Comparison of ENCODE assay signal across 1 cellular context in genomic region chr3:57958642-57959406, GRCh38.
TF ChIP-seq lines count a peak whose summit lies in the region.

No MANE protein-coding gene starts in this region.

TF ChIP-seq in K562, 482 proteins besides CTCF, POLR2A, EP300 and RAD21 (continued from another document and continues in another):
- TF ChIP-seq THAP12 (CRISPR knock-in tag; IDR thresholded peaks at IDR 0.05) (no peak), ZBTB49 (CRISPR knock-in tag; IDR thresholded peaks at IDR 0.05; ENCODE audit: borderline replicate concordance) (no peak), EGR1 (conservative IDR thresholded peaks at IDR 0.05) (peak; percentile 54), ZNF780A (CRISPR knock-in tag; IDR thresholded peaks at IDR 0.05) (no peak), DDX20 (tag; IDR thresholded peaks at IDR 0.05; ENCODE audit: low read depth) (no peak), NCOA1 (IDR thresholded peaks at IDR 0.05; ENCODE audit: low read depth) (no peak), FOXA1 (IDR thresholded peaks at IDR 0.05; ENCODE audit: borderline replicate concordance) (no peak), CEBPB (tag; IDR thresholded peaks at IDR 0.05) (no peak), KAT2B (IDR thresholded peaks at IDR 0.05; ENCODE audit: low read depth, low read length) (no peak), TRIM28 (IDR thresholded peaks at IDR 0.05) (no peak), SPI1 (IDR thresholded peaks at IDR 0.05; ENCODE audit: borderline replicate concordance, low read depth, low read length) (0 out of 2 replicates have a peak, but pooled peaks have one; percentile 3), ZNF695 (CRISPR knock-in tag; IDR thresholded peaks at IDR 0.05) (no peak), UBTF (IDR thresholded peaks at IDR 0.05; ENCODE audit: borderline replicate concordance in 1 of 2, low read depth in 2 of 2, low read length in 2 of 2) (no peak), CC2D1A (IDR thresholded peaks at IDR 0.05) (0 out of 2 replicates have a peak, but pooled peaks have one; percentile 23), ZNF668 (CRISPR knock-in tag; IDR thresholded peaks at IDR 0.05) (no peak), ZBED1 (IDR thresholded peaks at IDR 0.05) (no peak), KHSRP (IDR thresholded peaks at IDR 0.05) (no peak), CBX1 (IDR thresholded peaks at IDR 0.05; ENCODE audit: low read depth) (no peak), ZNF165 (CRISPR knock-in tag; IDR thresholded peaks at IDR 0.05; ENCODE audit: borderline replicate concordance) (no peak), THRAP3 (IDR thresholded peaks at IDR 0.05; ENCODE audit: borderline replicate concordance) (no peak), MXI1 (IDR thresholded peaks at IDR 0.05; ENCODE audit: low read depth, low read length) (no peak), NR4A1 (CRISPR knock-in tag; IDR thresholded peaks at IDR 0.05) (no peak), NR4A1 (tag; IDR thresholded peaks at IDR 0.05) (no peak), TFE3 (CRISPR knock-in tag; IDR thresholded peaks at IDR 0.05) (no peak), ZNF740 (CRISPR knock-in tag; IDR thresholded peaks at IDR 0.05) (no peak), ZNF740 (tag; IDR thresholded peaks at IDR 0.05) (no peak), SMARCE1 (IDR thresholded peaks at IDR 0.05) (peak; percentile 63; the same call in 1 of the 2 replicates), PRPF4 (IDR thresholded peaks at IDR 0.05; ENCODE audit: insufficient read depth, low read depth, low read length, poor library complexity, severe bottlenecking) (no peak), KDM2B (CRISPR knock-in tag; IDR thresholded peaks at IDR 0.05) (no peak), RBM34 (IDR thresholded peaks at IDR 0.05; ENCODE audit: borderline replicate concordance, insufficient read depth, low read length) (no peak), ZNF77 (CRISPR knock-in tag; IDR thresholded peaks at IDR 0.05) (no peak), ZNF175 (CRISPR knock-in tag; IDR thresholded peaks at IDR 0.05; ENCODE audit: low read depth) (no peak; the same call in 1 of the 2 replicates), MYNN (IDR thresholded peaks at IDR 0.05) (no peak), MYNN (CRISPR knock-in tag; IDR thresholded peaks at IDR 0.05) (no peak), NR1H2 (CRISPR knock-in tag; IDR thresholded peaks at IDR 0.05) (no peak), ZNF384 (IDR thresholded peaks at IDR 0.05; ENCODE audit: low read depth, low read length) (peak; percentile 74), NBN (IDR thresholded peaks at IDR 0.05; ENCODE audit: low read depth) (no peak), FOXA3 (CRISPR knock-in tag; conservative IDR thresholded peaks at IDR 0.05 in 1 of 2, IDR thresholded peaks at IDR 0.05 in 1 of 2) (no peak), ETS2 (tag; IDR thresholded peaks at IDR 0.05; ENCODE audit: borderline replicate concordance, poor library complexity, severe bottlenecking) (no peak), ESRRB (CRISPR knock-in tag; IDR thresholded peaks at IDR 0.05; ENCODE audit: borderline replicate concordance) (no peak), MCM2 (IDR thresholded peaks at IDR 0.05; ENCODE audit: low read depth) (no peak), RFX5 (IDR thresholded peaks at IDR 0.05; ENCODE audit: low read depth, low read length) (no peak), FUS (optimal IDR thresholded peaks at IDR 0.05; ENCODE audit: low read depth, low read length) (no peak), HDAC3 (IDR thresholded peaks at IDR 0.05; ENCODE audit: borderline replicate concordance, partially characterized antibody) (no peak), ETV6 (IDR thresholded peaks at IDR 0.05; ENCODE audit: borderline replicate concordance in 1 of 2, low read depth in 2 of 2, low read length in 1 of 2) (0 out of 4 replicates have a peak, but pooled peaks of 1 of the 2 experiments have one; percentile 22), ETV6 (CRISPR knock-in tag; IDR thresholded peaks at IDR 0.05; ENCODE audit: borderline replicate concordance) (no peak), SAP30 (IDR thresholded peaks at IDR 0.05; ENCODE audit: borderline replicate concordance, insufficient read depth, low read depth, low read length, poor library complexity, severe bottlenecking) (no peak), SP1 (CRISPR knock-in tag; IDR thresholded peaks at IDR 0.05) (no peak), CBX2 (IDR thresholded peaks at IDR 0.05; ENCODE audit: insufficient read depth, low read length, poor library complexity, severe bottlenecking) (no peak), RBM22 (IDR thresholded peaks at IDR 0.05; ENCODE audit: low read depth, low read length, poor library complexity, severe bottlenecking) (no peak), ZKSCAN8 (CRISPR knock-in tag; IDR thresholded peaks at IDR 0.05) (peak; percentile 55; the same call in 1 of the 2 replicates), MBD1 (CRISPR knock-in tag; IDR thresholded peaks at IDR 0.05) (no peak), SP2 (IDR thresholded peaks at IDR 0.05; ENCODE audit: extremely low read depth, low read depth, low read length, poor library complexity, severe bottlenecking) (no peak), CCAR2 (IDR thresholded peaks at IDR 0.05; ENCODE audit: low read depth, low read length) (no peak), BRD4 (IDR thresholded peaks at IDR 0.05) (no peak), ZNF311 (CRISPR knock-in tag; IDR thresholded peaks at IDR 0.05) (no peak), NFATC3 (IDR thresholded peaks at IDR 0.05) (no peak), HMGN3 (IDR thresholded peaks at IDR 0.05; ENCODE audit: borderline replicate concordance, extremely low read depth, insufficient read length, low read depth, low read length) (peak; percentile 26), GTF2F1 (IDR thresholded peaks at IDR 0.05; ENCODE audit: low read depth, low read length) (no peak), ETV1 (tag; conservative IDR thresholded peaks at IDR 0.05; ENCODE audit: low read depth) (peak; percentile 64), HDAC6 (IDR thresholded peaks at IDR 0.05; ENCODE audit: low read depth, low read length) (no peak), CBX3 (IDR thresholded peaks at IDR 0.05; ENCODE audit: borderline replicate concordance in 1 of 2, low read length in 2 of 2) (no peak), ZNF347 (CRISPR knock-in tag; IDR thresholded peaks at IDR 0.05; ENCODE audit: low read depth) (no peak), ZNF592 (IDR thresholded peaks at IDR 0.05) (no peak; the same call in 1 of the 2 replicates)
